ENCODE assay signal across 10 cellular contexts in the genomic region with DNA sequence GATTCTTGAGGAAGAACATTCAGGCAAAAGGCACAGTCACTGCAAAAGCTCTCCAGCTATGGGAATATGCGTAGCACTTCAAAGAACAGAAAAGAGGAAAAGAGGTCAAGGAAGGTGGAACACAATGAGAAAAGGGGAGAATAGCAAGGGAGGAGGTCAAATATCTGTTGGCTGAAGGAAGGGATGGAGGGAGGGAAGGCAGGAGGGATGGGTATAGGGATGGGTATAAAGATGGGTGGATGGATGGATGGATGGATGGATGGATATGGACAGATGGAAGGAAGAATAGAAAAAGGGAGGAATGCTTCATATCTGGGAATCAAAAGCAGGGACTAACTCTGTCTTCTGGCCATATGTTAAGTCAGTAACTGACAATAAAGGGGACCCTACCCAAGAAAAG.
"Had no signal": no experiment of that assay in that cellular context is flagged by ENCODE, and none has a peak within 500 bp of the region (broad histone marks: within the 10 kb centered on the region; RNA-seq: fewer than 3 reads in every experiment).

No MANE protein-coding gene starts in this region.

- ATAC-seq: GM23338, K562 had no signal

- H2AFZ ChIP-seq: GM23338 had no signal

- H3K4me2 ChIP-seq: GM23338 had no signal

- H3K4me3 Mint-ChIP-seq: GM23338, H9, HFFc6 had no signal

- FAIRE-seq: H1, H54, K562 had no signal

- H3K27ac ChIP-seq: HL-60 had no signal

- H3K4me3 ChIP-seq: GM23338, K562 had no signal

- H3K9me3 Mint-ChIP-seq: GM23338, H9, HFFc6 had no signal

- H3K27ac Mint-ChIP-seq: GM23338, H9, HFFc6 had no signal

- DNase-seq: H9, HCEC 1CT, HFFc6, IMR-90, KG1 had no signal
